1 cellular context compared by ENCODE assay signal in the genomic region with DNA sequence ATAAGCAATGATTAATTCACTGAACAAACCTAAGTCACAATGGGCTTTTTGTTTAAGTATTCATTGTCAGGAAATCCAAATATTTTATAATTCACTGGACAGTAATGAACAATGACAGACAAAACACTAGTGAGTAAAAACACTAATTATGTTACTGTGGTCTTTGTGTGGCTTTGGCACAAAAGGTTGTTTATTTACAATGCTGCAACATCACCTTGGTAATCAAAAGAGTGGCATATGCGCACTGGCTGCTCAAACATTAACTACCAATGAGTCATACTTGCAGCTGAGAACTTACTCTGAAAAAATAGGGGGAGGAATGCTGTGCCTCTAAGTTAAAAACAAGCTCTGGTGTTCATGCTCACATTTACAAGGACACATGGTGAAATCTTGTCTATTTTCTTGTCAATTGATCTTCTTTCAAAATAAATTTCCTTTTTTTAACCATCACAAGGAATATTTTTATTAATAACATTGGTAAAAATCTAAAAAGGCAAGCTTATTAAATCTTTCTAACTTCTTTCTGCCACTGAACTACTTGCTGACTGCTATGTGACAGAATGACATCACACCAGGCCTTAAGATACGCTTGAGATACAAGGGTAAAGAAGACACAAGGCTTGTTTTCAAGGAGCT.
TF ChIP-seq lines count a peak whose summit lies in the region.

No MANE protein-coding gene starts in this region.

TF ChIP-seq in A549, 52 proteins besides CTCF, POLR2A, EP300 and RAD21 (continued from another document):
- TF ChIP-seq, protein P1, sequence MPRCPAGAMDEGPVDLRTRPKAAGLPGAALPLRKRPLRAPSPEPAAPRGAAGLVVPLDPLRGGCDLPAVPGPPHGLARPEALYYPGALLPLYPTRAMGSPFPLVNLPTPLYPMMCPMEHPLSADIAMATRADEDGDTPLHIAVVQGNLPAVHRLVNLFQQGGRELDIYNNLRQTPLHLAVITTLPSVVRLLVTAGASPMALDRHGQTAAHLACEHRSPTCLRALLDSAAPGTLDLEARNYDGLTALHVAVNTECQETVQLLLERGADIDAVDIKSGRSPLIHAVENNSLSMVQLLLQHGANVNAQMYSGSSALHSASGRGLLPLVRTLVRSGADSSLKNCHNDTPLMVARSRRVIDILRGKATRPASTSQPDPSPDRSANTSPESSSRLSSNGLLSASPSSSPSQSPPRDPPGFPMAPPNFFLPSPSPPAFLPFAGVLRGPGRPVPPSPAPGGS (IDR thresholded peaks at IDR 0.05): no peak
- TF ChIP-seq CHD2 (IDR thresholded peaks at IDR 0.05; ENCODE audit: low read length, partially characterized antibody) (no peak), KDM5A (IDR thresholded peaks at IDR 0.05) (no peak), KDM1A (IDR thresholded peaks at IDR 0.05; ENCODE audit: low read depth) (no peak), RFX5 (IDR thresholded peaks at IDR 0.05) (no peak), RNF2 (IDR thresholded peaks at IDR 0.05; ENCODE audit: borderline replicate concordance, low read depth) (no peak), HOXB5 (CRISPR knock-in tag; IDR thresholded peaks at IDR 0.05) (peak; percentile 31; the same call in 1 of the 2 replicates), ZSCAN20 (CRISPR knock-in tag; IDR thresholded peaks at IDR 0.05) (no peak), GATA3 (IDR thresholded peaks at IDR 0.05; ENCODE audit: borderline replicate concordance) (peak; percentile 70; the same call in 1 of the 2 replicates), POLR2AphosphoS2 (conservative IDR thresholded peaks at IDR 0.05; ENCODE audit: low read length) (no peak), TFCP2L1 (CRISPR knock-in tag; IDR thresholded peaks at IDR 0.05) (no peak), ZC3H11A (IDR thresholded peaks at IDR 0.05) (no peak), CBX8 (IDR thresholded peaks at IDR 0.05) (no peak)
- TF ChIP-seq, protein P2, sequence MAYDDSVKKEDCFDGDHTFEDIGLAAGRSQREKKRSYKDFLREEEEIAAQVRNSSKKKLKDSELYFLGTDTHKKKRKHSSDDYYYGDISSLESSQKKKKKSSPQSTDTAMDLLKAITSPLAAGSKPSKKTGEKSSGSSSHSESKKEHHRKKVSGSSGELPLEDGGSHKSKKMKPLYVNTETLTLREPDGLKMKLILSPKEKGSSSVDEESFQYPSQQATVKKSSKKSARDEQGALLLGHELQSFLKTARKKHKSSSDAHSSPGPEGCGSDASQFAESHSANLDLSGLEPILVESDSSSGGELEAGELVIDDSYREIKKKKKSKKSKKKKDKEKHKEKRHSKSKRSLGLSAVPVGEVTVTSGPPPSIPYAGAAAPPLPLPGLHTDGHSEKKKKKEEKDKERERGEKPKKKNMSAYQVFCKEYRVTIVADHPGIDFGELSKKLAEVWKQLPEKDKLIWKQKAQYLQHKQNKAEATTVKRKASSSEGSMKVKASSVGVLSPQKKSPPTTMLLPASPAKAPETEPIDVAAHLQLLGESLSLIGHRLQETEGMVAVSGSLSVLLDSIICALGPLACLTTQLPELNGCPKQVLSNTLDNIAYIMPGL (CRISPR knock-in tag; IDR thresholded peaks at IDR 0.05; ENCODE audit: borderline replicate concordance): no peak
- TF ChIP-seq, protein P3, sequence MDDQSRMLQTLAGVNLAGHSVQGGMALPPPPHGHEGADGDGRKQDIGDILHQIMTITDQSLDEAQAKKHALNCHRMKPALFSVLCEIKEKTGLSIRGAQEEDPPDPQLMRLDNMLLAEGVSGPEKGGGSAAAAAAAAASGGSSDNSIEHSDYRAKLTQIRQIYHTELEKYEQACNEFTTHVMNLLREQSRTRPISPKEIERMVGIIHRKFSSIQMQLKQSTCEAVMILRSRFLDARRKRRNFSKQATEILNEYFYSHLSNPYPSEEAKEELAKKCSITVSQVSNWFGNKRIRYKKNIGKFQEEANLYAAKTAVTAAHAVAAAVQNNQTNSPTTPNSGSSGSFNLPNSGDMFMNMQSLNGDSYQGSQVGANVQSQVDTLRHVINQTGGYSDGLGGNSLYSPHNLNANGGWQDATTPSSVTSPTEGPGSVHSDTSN (IDR thresholded peaks at IDR 0.05): peak; percentile 81
- TF ChIP-seq, protein P4, sequence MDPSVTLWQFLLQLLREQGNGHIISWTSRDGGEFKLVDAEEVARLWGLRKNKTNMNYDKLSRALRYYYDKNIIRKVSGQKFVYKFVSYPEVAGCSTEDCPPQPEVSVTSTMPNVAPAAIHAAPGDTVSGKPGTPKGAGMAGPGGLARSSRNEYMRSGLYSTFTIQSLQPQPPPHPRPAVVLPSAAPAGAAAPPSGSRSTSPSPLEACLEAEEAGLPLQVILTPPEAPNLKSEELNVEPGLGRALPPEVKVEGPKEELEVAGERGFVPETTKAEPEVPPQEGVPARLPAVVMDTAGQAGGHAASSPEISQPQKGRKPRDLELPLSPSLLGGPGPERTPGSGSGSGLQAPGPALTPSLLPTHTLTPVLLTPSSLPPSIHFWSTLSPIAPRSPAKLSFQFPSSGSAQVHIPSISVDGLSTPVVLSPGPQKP (IDR thresholded peaks at IDR 0.05; ENCODE audit: low read depth, low read length): no peak
